1 cellular context compared by ENCODE assay signal in genomic region chr1:185693654-185694053, GRCh38.
TF ChIP-seq lines count a peak whose summit lies in the region.

No MANE protein-coding gene starts in this region.

TF ChIP-seq in GM12878, 131 proteins besides CTCF, POLR2A, EP300 and RAD21 (continued from another document):
- TF ChIP-seq CUX1 (IDR thresholded peaks at IDR 0.05; ENCODE audit: insufficient replicate concordance, low read depth, low read length) = no peak
